Comparison of ENCODE assay signal across 22 cellular contexts in genomic region chrX:57417827-57418226, GRCh38.
"Had no signal": no experiment of that assay in that cellular context is flagged by ENCODE, and none has a peak within 500 bp of the region (broad histone marks: within the 10 kb centered on the region; RNA-seq: fewer than 3 reads in every experiment).

No MANE protein-coding gene starts in this region.

- H3K4me2 ChIP-seq: smooth muscle cell had no signal

- H3K4me1 Mint-ChIP-seq: activated CD4-positive, alpha-beta memory T cell treated with anti-CD3 and anti-CD28 coated beads, Interleukin-2, amount 10 ng/mL, durations not matched to agents 7 days and 5 days; activated CD4-positive, alpha-beta T cell treated with anti-CD3 and anti-CD28 coated beads, Interleukin-2, amount 10 ng/mL, durations not matched to agents 24 days and 14 days; activated T-helper 17 cell treated with anti-CD3 and anti-CD28 coated beads, Interleukin-2, amount 50 U/mL, for 72 hours; central memory CD8-positive, alpha-beta T cell; natural killer cell; stimulated activated naive B cell treated with anti-CD40 and anti-IgM and Interleukin-4, amounts not matched to agents 10 μg/mL and 1 μg/mL and 100 μg/mL, for 72 hours had no signal

- H3K36me3 ChIP-seq: breast epithelium, colonic mucosa, esophagus squamous epithelium, gastroesophageal sphincter, left ventricle myocardium inferior, sigmoid colon, vagina had no signal

- ATAC-seq: activated naive CD4-positive, alpha-beta T cell treated with anti-CD3 and anti-CD28 coated beads, Interleukin-2, amount 50 U/mL, for 72 hours; activated T-helper 17 cell treated with anti-CD3 and anti-CD28 coated beads, Interleukin-2, amount 50 U/mL, for 72 hours; gastroesophageal sphincter; natural killer cell; stimulated activated naive B cell treated with anti-CD40 and anti-IgM and Interleukin-4, amounts not matched to agents 10 μg/mL and 1 μg/mL and 100 μg/mL, for 72 hours had no signal

- H3K27me3 Mint-ChIP-seq: activated CD4-positive, alpha-beta memory T cell treated with anti-CD3 and anti-CD28 coated beads, Interleukin-2, amount 10 ng/mL, durations not matched to agents 7 days and 5 days; activated CD4-positive, alpha-beta T cell treated with anti-CD3 and anti-CD28 coated beads, Interleukin-2, amount 10 ng/mL, durations not matched to agents 24 days and 14 days; activated T-helper 17 cell treated with anti-CD3 and anti-CD28 coated beads, Interleukin-2, amount 50 U/mL, for 72 hours; central memory CD8-positive, alpha-beta T cell; type B pancreatic cell had no signal

- H3K27ac Mint-ChIP-seq: activated CD4-positive, alpha-beta memory T cell treated with anti-CD3 and anti-CD28 coated beads, Interleukin-2, amount 10 ng/mL, durations not matched to agents 7 days and 5 days; activated CD4-positive, alpha-beta T cell treated with anti-CD3 and anti-CD28 coated beads, Interleukin-2, amount 10 ng/mL, durations not matched to agents 24 days and 14 days; activated naive CD4-positive, alpha-beta T cell treated with anti-CD3 and anti-CD28 coated beads, Interleukin-2, amount 50 U/mL, for 72 hours; activated T-cell treated with anti-CD3 and anti-CD28 coated beads, Interleukin-2, amount 50 U/mL, for 24 hours; activated T-helper 17 cell treated with anti-CD3 and anti-CD28 coated beads, Interleukin-2, amount 50 U/mL, for 72 hours; natural killer cell; stimulated activated naive B cell treated with anti-CD40 and anti-IgM and Interleukin-4, amounts not matched to agents 10 μg/mL and 1 μg/mL and 100 μg/mL, for 72 hours; type B pancreatic cell had no signal

- H3K36me3 Mint-ChIP-seq: natural killer cell; stimulated activated naive B cell treated with anti-CD40 and anti-IgM and Interleukin-4, amounts not matched to agents 10 μg/mL and 1 μg/mL and 100 μg/mL, for 72 hours; type B pancreatic cell had no signal

- H3K27me3 ChIP-seq: colonic mucosa, esophagus squamous epithelium, gastroesophageal sphincter, sigmoid colon, vagina had no signal

- DNase-seq: activated CD4-positive, alpha-beta memory T cell treated with anti-CD3 and anti-CD28 coated beads, Interleukin-2, amount 10 ng/mL, durations not matched to agents 7 days and 5 days; activated CD4-positive, alpha-beta T cell treated with anti-CD3 and anti-CD28 coated beads, Interleukin-2, amount 10 ng/mL, durations not matched to agents 24 days and 14 days; activated CD4-positive, CD25-positive, alpha-beta regulatory T cell; activated T-cell treated with anti-CD3 and anti-CD28 coated beads, Interleukin-2, amount 50 U/mL, for 24 hours; colonic mucosa; esophagus squamous epithelium; head of caudate nucleus; hypothalamus; left ventricle myocardium inferior; midbrain; natural killer cell; sigmoid colon; stimulated activated CD4-positive, alpha-beta T cell treated with anti-CD3 and anti-CD28 coated beads, Interleukin-15, amount 100 ng/mL, for 24 hours; stimulated activated naive B cell treated with anti-CD40 and anti-IgM and Interleukin-4, amounts not matched to agents 10 μg/mL and 1 μg/mL and 100 μg/mL, for 72 hours had no signal

- H3K4me3 ChIP-seq: breast epithelium, colonic mucosa, esophagus squamous epithelium, gastroesophageal sphincter, left ventricle myocardium inferior, sigmoid colon, smooth muscle cell, vagina had no signal

- H3K9me3 Mint-ChIP-seq: activated CD4-positive, alpha-beta T cell treated with anti-CD3 and anti-CD28 coated beads, Interleukin-2, amount 10 ng/mL, durations not matched to agents 24 days and 14 days; activated T-helper 17 cell treated with anti-CD3 and anti-CD28 coated beads, Interleukin-2, amount 50 U/mL, for 72 hours; type B pancreatic cell had no signal

- H3K4me3 Mint-ChIP-seq: activated CD4-positive, alpha-beta memory T cell treated with anti-CD3 and anti-CD28 coated beads, Interleukin-2, amount 10 ng/mL, durations not matched to agents 7 days and 5 days; activated CD4-positive, alpha-beta T cell treated with anti-CD3 and anti-CD28 coated beads, Interleukin-2, amount 10 ng/mL, durations not matched to agents 24 days and 14 days; activated T-cell treated with anti-CD3 and anti-CD28 coated beads, Interleukin-2, amount 50 U/mL, for 24 hours; activated T-helper 17 cell treated with anti-CD3 and anti-CD28 coated beads, Interleukin-2, amount 50 U/mL, for 72 hours; central memory CD8-positive, alpha-beta T cell; natural killer cell; stimulated activated naive B cell treated with anti-CD40 and anti-IgM and Interleukin-4, amounts not matched to agents 10 μg/mL and 1 μg/mL and 100 μg/mL, for 72 hours; type B pancreatic cell had no signal

- H3K27ac ChIP-seq: breast epithelium, colonic mucosa, esophagus squamous epithelium, gastroesophageal sphincter, left ventricle myocardium inferior, sigmoid colon, vagina had no signal

- H3K4me1 ChIP-seq: breast epithelium, colonic mucosa, esophagus squamous epithelium, gastroesophageal sphincter, left ventricle myocardium inferior, sigmoid colon, vagina had no signal

- H3K9me3 ChIP-seq: colonic mucosa, gastroesophageal sphincter, sigmoid colon, vagina had no signal
